In genomic region chr4:176840166-176840565, GRCh38 we compare ENCODE assay signal across 2 cellular contexts.
TF ChIP-seq lines count a peak whose summit lies in the region.

No MANE protein-coding gene starts in this region.

TF ChIP-seq in IMR-90, 13 proteins besides CTCF, POLR2A, EP300 and RAD21:
- TF ChIP-seq BHLHE40 (IDR thresholded peaks at IDR 0.05; ENCODE audit: low read depth, low read length) (no peak), MXI1 (IDR thresholded peaks at IDR 0.05; ENCODE audit: borderline replicate concordance, low read depth, low read length) (no peak), NFE2L2 (IDR thresholded peaks at IDR 0.05; ENCODE audit: low read depth, low read length) (no peak), RFX5 (IDR thresholded peaks at IDR 0.05; ENCODE audit: low read depth, low read length) (no peak), CHD1 (IDR thresholded peaks at IDR 0.05; ENCODE audit: low read depth, low read length) (no peak), RCOR1 (IDR thresholded peaks at IDR 0.05; ENCODE audit: insufficient replicate concordance, low read length) (no peak), MAFK (IDR thresholded peaks at IDR 0.05; ENCODE audit: low read depth, low read length) (no peak), ELK1 (IDR thresholded peaks at IDR 0.05; ENCODE audit: borderline replicate concordance, low read depth, low read length) (no peak), MAZ (IDR thresholded peaks at IDR 0.05; ENCODE audit: borderline replicate concordance, low read depth, low read length) (no peak), FOS (IDR thresholded peaks at IDR 0.05; ENCODE audit: low read depth, low read length) (no peak), CEBPB (IDR thresholded peaks at IDR 0.05; ENCODE audit: low read depth, low read length) (no peak), SMC3 (IDR thresholded peaks at IDR 0.05; ENCODE audit: low read depth, low read length) (no peak)
- TF ChIP-seq, protein P1, sequence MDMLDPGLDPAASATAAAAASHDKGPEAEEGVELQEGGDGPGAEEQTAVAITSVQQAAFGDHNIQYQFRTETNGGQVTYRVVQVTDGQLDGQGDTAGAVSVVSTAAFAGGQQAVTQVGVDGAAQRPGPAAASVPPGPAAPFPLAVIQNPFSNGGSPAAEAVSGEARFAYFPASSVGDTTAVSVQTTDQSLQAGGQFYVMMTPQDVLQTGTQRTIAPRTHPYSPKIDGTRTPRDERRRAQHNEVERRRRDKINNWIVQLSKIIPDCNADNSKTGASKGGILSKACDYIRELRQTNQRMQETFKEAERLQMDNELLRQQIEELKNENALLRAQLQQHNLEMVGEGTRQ (IDR thresholded peaks at IDR 0.05; ENCODE audit: low read depth, low read length) = no peak

TF ChIP-seq in HepG2, 621 proteins besides CTCF, POLR2A, EP300 and RAD21:
- TF ChIP-seq ZNF703 (CRISPR knock-in tag; IDR thresholded peaks at IDR 0.05; ENCODE audit: borderline replicate concordance) (no peak), MAZ (IDR thresholded peaks at IDR 0.05; ENCODE audit: borderline replicate concordance, low read depth, low read length) (no peak), MAZ (CRISPR knock-in tag; IDR thresholded peaks at IDR 0.05; ENCODE audit: low read depth) (no peak), SIX1 (CRISPR knock-in tag; IDR thresholded peaks at IDR 0.05; ENCODE audit: borderline replicate concordance) (no peak), ZSCAN25 (CRISPR knock-in tag; IDR thresholded peaks at IDR 0.05) (no peak), GATA4 (IDR thresholded peaks at IDR 0.05; ENCODE audit: borderline replicate concordance, low read depth) (no peak), LCORL (IDR thresholded peaks at IDR 0.05) (no peak), LCORL (CRISPR knock-in tag; IDR thresholded peaks at IDR 0.05) (no peak), POGK (CRISPR knock-in tag; conservative IDR thresholded peaks at IDR 0.05) (no peak)
- TF ChIP-seq, protein P2, sequence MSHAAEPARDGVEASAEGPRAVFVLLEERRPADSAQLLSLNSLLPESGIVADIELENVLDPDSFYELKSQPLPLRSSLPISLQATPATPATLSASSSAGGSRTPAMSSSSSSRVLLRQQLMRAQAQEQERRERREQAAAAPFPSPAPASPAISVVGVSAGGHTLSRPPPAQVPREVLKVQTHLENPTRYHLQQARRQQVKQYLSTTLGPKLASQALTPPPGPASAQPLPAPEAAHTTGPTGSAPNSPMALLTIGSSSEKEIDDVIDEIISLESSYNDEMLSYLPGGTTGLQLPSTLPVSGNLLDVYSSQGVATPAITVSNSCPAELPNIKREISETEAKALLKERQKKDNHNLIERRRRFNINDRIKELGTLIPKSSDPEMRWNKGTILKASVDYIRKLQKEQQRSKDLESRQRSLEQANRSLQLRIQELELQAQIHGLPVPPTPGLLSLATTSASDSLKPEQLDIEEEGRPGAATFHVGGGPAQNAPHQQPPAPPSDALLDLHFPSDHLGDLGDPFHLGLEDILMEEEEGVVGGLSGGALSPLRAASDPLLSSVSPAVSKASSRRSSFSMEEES (CRISPR knock-in tag; IDR thresholded peaks at IDR 0.05) = no peak
